Comparison of ENCODE assay signal across 12 cellular contexts in genomic region chr2:234680688-234681050, GRCh38.
A peak's percentile ranks its signal among the peaks of the same experiment; 100 is the strongest.
DNase-seq lines count a peak whose midpoint lies in the region; ATAC-seq, FAIRE-seq and TF ChIP-seq lines count a peak whose summit lies in the region.
"Had no signal": no experiment of that assay in that cellular context is flagged by ENCODE, and none has a peak within 500 bp of the region (broad histone marks: within the 10 kb centered on the region; RNA-seq: fewer than 3 reads in every experiment).

No MANE protein-coding gene starts in this region.

- no peak overlapping the region for H3K4me3 Mint-ChIP-seq in osteocyte (ENCODE audit: unreplicated experiment)
- H3K4me3 Mint-ChIP-seq: CD4-positive, alpha-beta memory T cell had no signal

- H3K27me3 ChIP-seq in HCT116 (ENCODE audit: insufficient read depth, low read length), result no peaks in the 10 kb centered on the region
- no peaks in the 10 kb centered on the region for H3K27me3 ChIP-seq in RWPE2 (ENCODE audit: insufficient read depth, poor library complexity, severe bottlenecking)
- H3K27me3 ChIP-seq in HepG2 (ENCODE audit: control insufficient read depth in 1 of 2, insufficient read depth in 2 of 2, low read length in 2 of 2), result no peaks in the 10 kb centered on the region
- no peaks in the 10 kb centered on the region for H3K27me3 ChIP-seq in left lung

- H3K79me2 ChIP-seq in HCT116 (ENCODE audit: insufficient read depth, low read length) (no peaks in the 10 kb centered on the region), HepG2 (ENCODE audit: insufficient read depth, low read length) (no peaks in the 10 kb centered on the region)

- H3K4me1 ChIP-seq in HCT116 (ENCODE audit: control insufficient read depth in 1 of 2, insufficient read depth in 2 of 2, low read length in 2 of 2), result peaks cover 32 to 74% of the 10 kb centered on the region in 2 experiments
- H3K4me1 ChIP-seq in RWPE2 (ENCODE audit: insufficient read depth, poor library complexity, severe bottlenecking), result peaks cover 69% of the 10 kb centered on the region
- H3K4me1 ChIP-seq in HepG2 (ENCODE audit: insufficient read depth, low read length), result peaks cover 91% of the 10 kb centered on the region
- no peaks in the 10 kb centered on the region for H3K4me1 ChIP-seq in left lung

- no peak for DNase-seq in HCT116 (ENCODE audit: low read depth, low spot score)
- DNase-seq in RWPE2 (ENCODE audit: low spot score), result no peak
- DNase-seq in HepG2 (ENCODE audit: low spot score), result no peak
- peak; percentile 38 for DNase-seq in osteocyte (ENCODE audit: extremely low spot score, unreplicated experiment)
- DNase-seq in NCI-H345 treated with DMSO at 0.1 percent for 48 hours (lab: John Stamatoyannopoulos, UW; ENCODE audit: unreplicated experiment), result no peak
- DNase-seq in activated effector memory CD4-positive, alpha-beta T cell treated with Interleukin-2 at 50 U/mL for 16 hours, result no peak
- DNase-seq in left lung, result no peak
- DNase-seq in cortex of kidney (lab: John Stamatoyannopoulos, UW), result no peak
- DNase-seq: CD4-positive, alpha-beta memory T cell; H7; NCI-H510A; SIG-M5 had no signal

- POLR2A ChIA-PET in HCT116 (lab: Charles Lee) (interaction anchor here (1.5 kb wide), 1 partner anchor 11 kb away, joined by 8 read pairs; no protein-coding TSS in a partner anchor), HepG2 (lab: Yijun Ruan, JAX) (interaction anchor here (0.8 to 11.7 kb wide), 20 partner anchors 9 to 325 kb away, joined by 3 to 484 read pairs (median 4); no protein-coding TSS in a partner anchor)

- BruUV-seq in HCT116 (replicated peaks; lab: Mats Ljungman, UMichigan) (no TSS peak), HepG2 (replicated peaks; lab: Mats Ljungman, UMichigan) (no TSS peak)

- H3K4me1 Mint-ChIP-seq in osteocyte (ENCODE audit: unreplicated experiment), result peaks cover 25% of the 10 kb centered on the region
- H3K4me1 Mint-ChIP-seq: CD4-positive, alpha-beta memory T cell had no signal

- no peak for TF ChIP-seq POLR2A in HCT116 (IDR thresholded peaks at IDR 0.05; ENCODE audit: borderline replicate concordance, extremely low read depth, insufficient read depth, insufficient read length)
- no peak for TF ChIP-seq POLR2A in HepG2 (IDR thresholded peaks at IDR 0.05; ENCODE audit: insufficient read depth in 1 of 2, low read depth in 2 of 2, low read length in 2 of 2)

- ATAC-seq in HCT116 (no peak), RWPE2 (ENCODE audit: low read depth) (no peak), HepG2 (no peak), left lung (no peak)

- H3K27ac Mint-ChIP-seq in osteocyte (ENCODE audit: unreplicated experiment), result no peak overlapping the region
- H3K27ac Mint-ChIP-seq: CD4-positive, alpha-beta memory T cell had no signal

- H3K9me3 Mint-ChIP-seq in osteocyte (ENCODE audit: unreplicated experiment), result peaks cover 3% of the 10 kb centered on the region

- FAIRE-seq in HepG2 (lab: Jason Lieb, UNC), result no peak

- no peaks in the 10 kb centered on the region for H3K27me3 Mint-ChIP-seq in osteocyte (ENCODE audit: unreplicated experiment)

- H3K36me3 ChIP-seq in HCT116 (ENCODE audit: control insufficient read depth in 1 of 2, insufficient read depth in 2 of 2, low read length in 2 of 2), result no peaks in the 10 kb centered on the region; a peak in 1 of 4 replicates
- no peaks in the 10 kb centered on the region for H3K36me3 ChIP-seq in RWPE2 (ENCODE audit: low read depth)
- H3K36me3 ChIP-seq in HepG2 (replicated peaks in 1 of 2; ENCODE audit: control insufficient read depth in 1 of 2, insufficient read depth in 2 of 2, low read length in 2 of 2), result no peaks in the 10 kb centered on the region
- H3K36me3 ChIP-seq in left lung, result no peaks in the 10 kb centered on the region

- TF ChIP-seq EP300 in HepG2 (IDR thresholded peaks at IDR 0.05; ENCODE audit: low read depth in 2 of 2, low read length in 2 of 2) (no peak), HepG2 (CRISPR knock-in tag; IDR thresholded peaks at IDR 0.05; ENCODE audit: borderline replicate concordance) (no peak)

- H2AFZ ChIP-seq in HCT116 (ENCODE audit: low read depth, low read length, poor library complexity, severe bottlenecking), result peak overlapping the region; percentile 28
- no peak overlapping the region for H2AFZ ChIP-seq in HepG2 (ENCODE audit: low read length)

- CTCF ChIA-PET in HCT116 (lab: Charles Lee), result interaction anchor here (1.6 kb wide), 1 partner anchor 11 kb away, joined by 4 read pairs; no protein-coding TSS in a partner anchor
- CTCF ChIA-PET in HepG2 (lab: Yijun Ruan, JAX; ENCODE audit: low intra/inter-chr PET ratio, low total read pairs), result no interaction called here

- H3K4me2 ChIP-seq in HCT116 (ENCODE audit: low read length), result peak overlapping the region; percentile 75
- H3K4me2 ChIP-seq in HepG2 (ENCODE audit: low read depth, low read length), result peak overlapping the region; percentile 46

- RAD21 ChIA-PET in HCT116 (lab: Charles Lee; ENCODE audit: low non-redundant PET in 1 of 2, low total read pairs in 2 of 2, uncharacterized antibody in 2 of 2, unreplicated experiment in 2 of 2), result interaction anchor here in 1 of 2 experiments (1.3 kb wide), 1 partner anchor 9 kb away, joined by 3 read pairs; no protein-coding TSS in a partner anchor

- no peak for TF ChIP-seq CTCF in HCT116 (IDR thresholded peaks at IDR 0.05 in 2 of 3, conservative IDR thresholded peaks at IDR 0.05 in 1 of 3; ENCODE audit: borderline replicate concordance in 1 of 3, insufficient read depth in 1 of 3, low read depth in 2 of 3, low read length in 2 of 3)
- TF ChIP-seq CTCF in RWPE2 (IDR thresholded peaks at IDR 0.05; ENCODE audit: poor library complexity, severe bottlenecking), result no peak
- no peak for TF ChIP-seq CTCF in HepG2 (CRISPR knock-in tag; IDR thresholded peaks at IDR 0.05)
- TF ChIP-seq CTCF in osteocyte (IDR thresholded peaks at IDR 0.05), result no peak
- TF ChIP-seq CTCF in left lung (IDR thresholded peaks at IDR 0.05), result no peak

- WGBS in HepG2 (ENCODE audit: low lambda C conversion rate), result 87% methylated on average over 5 of the region's 5 CpGs

- H3K4me3 ChIP-seq in HCT116 (replicated peaks in 1 of 2; ENCODE audit: low read depth in 1 of 2, low read length in 2 of 2) (peak overlapping the region in 1 of 2 experiments; percentile 38; a peak in 1 of 4 replicates), RWPE2 (ENCODE audit: severe bottlenecking) (no peak overlapping the region), HepG2 (replicated peaks in 1 of 3; ENCODE audit: insufficient read depth in 1 of 3, low read depth in 2 of 3, low read length in 3 of 3) (peak overlapping the region in 1 of 3 experiments; percentile 5; a peak in 1 of 6 replicates), left lung (no peak overlapping the region)

- no peaks in the 10 kb centered on the region for H3K9me2 ChIP-seq in HCT116 (ENCODE audit: insufficient read depth)

- peak overlapping the region; percentile 78 for H3K27ac ChIP-seq in HCT116 (ENCODE audit: low read depth, low read length)
- peak overlapping the region; percentile 99 for H3K27ac ChIP-seq in RWPE2 (ENCODE audit: poor library complexity, severe bottlenecking)
- peak overlapping the region; percentile 86 for H3K27ac ChIP-seq in HepG2 (ENCODE audit: extremely low read length, insufficient read depth, low read length)
- H3K27ac ChIP-seq in left lung, result no peak overlapping the region

- no peaks in the 10 kb centered on the region for H3K36me3 Mint-ChIP-seq in osteocyte (ENCODE audit: unreplicated experiment)
- H3K36me3 Mint-ChIP-seq: CD4-positive, alpha-beta memory T cell had no signal

- H3K9ac ChIP-seq in HCT116 (ENCODE audit: low read length) (peak overlapping the region; percentile 31), HepG2 (ENCODE audit: insufficient read depth, low read depth, low read length) (peak overlapping the region; percentile 59)

- intact Hi-C loops in HCT116 (cut with micrococcal nuclease) (no loop called here), HepG2 (cut with micrococcal nuclease; ENCODE audit: unreplicated experiment) (loop anchor here (1.0 kb wide), 1 partner anchor 9 kb away; no protein-coding TSS in a partner anchor), left lung (cut with DNase I) (no loop called here)

- no peaks in the 10 kb centered on the region for H4K20me1 ChIP-seq in HCT116 (ENCODE audit: insufficient read depth)
- H4K20me1 ChIP-seq in HepG2 (ENCODE audit: insufficient read depth, low read length), result no peaks in the 10 kb centered on the region

- in situ Hi-C loops in HepG2 (cut with HindIII; ENCODE audit: extremely low pct_ligation_motif_present, low pct_unique_long_range_greater_than_20kb), result no loop called here

- H3K9me3 ChIP-seq in HCT116 (ENCODE audit: control insufficient read depth in 1 of 2, insufficient read depth in 1 of 2, low read depth in 1 of 2, low read length in 2 of 2), result no peaks in the 10 kb centered on the region
- H3K9me3 ChIP-seq in RWPE2 (ENCODE audit: severe bottlenecking), result no peaks in the 10 kb centered on the region
- H3K9me3 ChIP-seq in HepG2 (ENCODE audit: low read length), result no peaks in the 10 kb centered on the region
- no peaks in the 10 kb centered on the region for H3K9me3 ChIP-seq in left lung

- TF ChIP-seq RAD21 in HCT116 (IDR thresholded peaks at IDR 0.05; ENCODE audit: low read depth) (no peak), HepG2 (CRISPR knock-in tag; IDR thresholded peaks at IDR 0.05) (no peak)

TF ChIP-seq in HCT116, 20 proteins besides CTCF, POLR2A, EP300 and RAD21 (continues in another document):
- TF ChIP-seq EGR1 (IDR thresholded peaks at IDR 0.05; ENCODE audit: low read depth) (no peak), FOSL1 (IDR thresholded peaks at IDR 0.05; ENCODE audit: low read depth) (no peak), ZNF274 (IDR thresholded peaks at IDR 0.05; ENCODE audit: low read depth, low read length) (no peak), EZH2 (IDR thresholded peaks at IDR 0.05) (no peak), EZH2phosphoT487 (IDR thresholded peaks at IDR 0.05; ENCODE audit: borderline replicate concordance) (no peak), SRF (IDR thresholded peaks at IDR 0.05; ENCODE audit: low read depth) (no peak), ATF3 (IDR thresholded peaks at IDR 0.05) (no peak)

TF ChIP-seq in HepG2, 621 proteins besides CTCF, POLR2A, EP300 and RAD21 (continues in another document):
- TF ChIP-seq ZNF264 (CRISPR knock-in tag; IDR thresholded peaks at IDR 0.05) (no peak), ZNF207 (IDR thresholded peaks at IDR 0.05; ENCODE audit: borderline replicate concordance) (no peak), ZFP36 (IDR thresholded peaks at IDR 0.05; ENCODE audit: borderline replicate concordance, low read depth, low read length, partially characterized antibody) (no peak)

Comparison
In these comparisons a context has a peak if more than half of its experiments do, and no peak if none do; other contexts are left out.
1. H3K27ac ChIP-seq: peak in HCT116 (single experiment), RWPE2 (single experiment) and HepG2 (single experiment); none in left lung (0 of 2).